Comparison of ENCODE assay signal across 15 cellular contexts in genomic region chr20:12823742-12824141, GRCh38.
A peak's percentile ranks its signal among the peaks of the same experiment; 100 is the strongest.
DNase-seq lines count a peak whose midpoint lies in the region; ATAC-seq and TF ChIP-seq lines count a peak whose summit lies in the region.
"Had no signal": no experiment of that assay in that cellular context is flagged by ENCODE, and none has a peak within 500 bp of the region (broad histone marks: within the 10 kb centered on the region; RNA-seq: fewer than 3 reads in every experiment).

No MANE protein-coding gene starts in this region.

- peak; percentile 9 for DNase-seq in NCI-H2227 treated with DMSO at 0.1 percent for 48 hours (lab: John Stamatoyannopoulos, UW)
- no peak for DNase-seq in NCI-H2227 (lab: John Stamatoyannopoulos, UW; ENCODE audit: unreplicated experiment)
- no peak for DNase-seq in right cardiac atrium
- no peak for DNase-seq in heart right ventricle
- DNase-seq in smooth muscle cell (lab: John Stamatoyannopoulos, UW; ENCODE audit: unreplicated experiment), result no peak
- DNase-seq: AML-193; Caco-2; Calu3; CD4-positive, alpha-beta T cell; CD8-positive, alpha-beta T cell; GF-D8 had no signal

- ATAC-seq in right cardiac atrium (no peak), heart right ventricle (no peak)
- ATAC-seq: A549; CD8-positive, alpha-beta T cell had no signal

- intact Hi-C loops in right cardiac atrium (cut with DNase I), result no loop called here
- intact Hi-C loops in heart right ventricle (cut with DNase I), result no loop called here

- H3K27ac ChIP-seq in right cardiac atrium (ENCODE audit: low read length) (peak overlapping the region; percentile 30), heart right ventricle (no peak overlapping the region), smooth muscle cell (ENCODE audit: low read depth) (no peak overlapping the region)
- H3K27ac ChIP-seq: 22Rv1; A549; BLaER1 treated with 17β-estradiol and CSF1 and Interleukin-3, amounts not matched to agents 10 nM and 100 nM; C4-2B had no signal

- H3K4me1 ChIP-seq in right cardiac atrium (ENCODE audit: control insufficient read depth, insufficient read depth, low read length) (peaks cover 7% of the 10 kb centered on the region), heart right ventricle (peaks cover 0 to 17% (median 8%) of the 10 kb centered on the region in 9 donors), smooth muscle cell (ENCODE audit: low read depth) (no peaks in the 10 kb centered on the region)
- H3K4me1 ChIP-seq: A549; BLaER1 treated with 17β-estradiol and CSF1 and Interleukin-3, amounts not matched to agents 10 nM and 100 nM; Caco-2 had no signal

- H3K4me2 ChIP-seq in smooth muscle cell, result no peak overlapping the region
- H3K4me2 ChIP-seq: A549; BLaER1 treated with 17β-estradiol and CSF1 and Interleukin-3, amounts not matched to agents 10 nM and 100 nM had no signal

- no peaks in the 10 kb centered on the region for H3K79me2 ChIP-seq in smooth muscle cell (ENCODE audit: low read depth)

- no peak overlapping the region for H3K9ac ChIP-seq in smooth muscle cell (ENCODE audit: low read depth)
- H3K9ac ChIP-seq: BLaER1 treated with 17β-estradiol and CSF1 and Interleukin-3, amounts not matched to agents 10 nM and 100 nM had no signal

- H3K4me3 ChIP-seq in right cardiac atrium (ENCODE audit: low read length), result no peak overlapping the region
- no peak overlapping the region for H3K4me3 ChIP-seq in heart right ventricle
- no peak overlapping the region for H3K4me3 ChIP-seq in smooth muscle cell
- H3K4me3 ChIP-seq: A549; BLaER1 treated with 17β-estradiol and CSF1 and Interleukin-3, amounts not matched to agents 10 nM and 100 nM had no signal

- H3K9me3 ChIP-seq in right cardiac atrium (ENCODE audit: control insufficient read depth, low read length) (no peaks in the 10 kb centered on the region), heart right ventricle (no peaks in the 10 kb centered on the region), smooth muscle cell (replicated peaks; ENCODE audit: low read depth) (no peaks in the 10 kb centered on the region)
- H3K9me3 ChIP-seq: A549; BLaER1 treated with 17β-estradiol and CSF1 and Interleukin-3, amounts not matched to agents 10 nM and 100 nM; Caco-2 had no signal

- H3K27me3 ChIP-seq in right cardiac atrium (ENCODE audit: control insufficient read depth, insufficient read depth), result no peaks in the 10 kb centered on the region
- no peaks in the 10 kb centered on the region for H3K27me3 ChIP-seq in heart right ventricle
- H3K27me3 ChIP-seq in smooth muscle cell (ENCODE audit: low read depth), result no peaks in the 10 kb centered on the region
- H3K27me3 ChIP-seq: BLaER1 treated with 17β-estradiol and CSF1 and Interleukin-3, amounts not matched to agents 10 nM and 100 nM had no signal

- H4K20me1 ChIP-seq in smooth muscle cell (ENCODE audit: low read depth), result no peaks in the 10 kb centered on the region
- H4K20me1 ChIP-seq: BLaER1 treated with 17β-estradiol and CSF1 and Interleukin-3, amounts not matched to agents 10 nM and 100 nM had no signal

- no peak overlapping the region for H2AFZ ChIP-seq in smooth muscle cell (ENCODE audit: low read depth)

- no peaks in the 10 kb centered on the region for H3K36me3 ChIP-seq in heart right ventricle
- H3K36me3 ChIP-seq in smooth muscle cell (ENCODE audit: low read depth), result no peaks in the 10 kb centered on the region
- H3K36me3 ChIP-seq: BLaER1 treated with 17β-estradiol and CSF1 and Interleukin-3, amounts not matched to agents 10 nM and 100 nM had no signal

- no peaks in the 10 kb centered on the region for H3F3A ChIP-seq in smooth muscle cell (ENCODE audit: low read depth)

- WGBS in right cardiac atrium, result 48% methylated on average over 3 of the region's 3 CpGs
- 61 to 65% methylated on average over 3 of the region's 3 CpGs for WGBS in heart right ventricle, 2 donors
- WGBS in smooth muscle cell (ENCODE audit: low lambda C conversion rate), result 99% methylated on average over 3 of the region's 3 CpGs

- TF ChIP-seq CTCF in heart right ventricle (IDR thresholded peaks at IDR 0.05) (no peak), smooth muscle cell (IDR thresholded peaks at IDR 0.05; ENCODE audit: borderline replicate concordance, insufficient read depth, poor library complexity, severe bottlenecking) (no peak)
